ENCODE assay signal across 15 cellular contexts in the genomic region with DNA sequence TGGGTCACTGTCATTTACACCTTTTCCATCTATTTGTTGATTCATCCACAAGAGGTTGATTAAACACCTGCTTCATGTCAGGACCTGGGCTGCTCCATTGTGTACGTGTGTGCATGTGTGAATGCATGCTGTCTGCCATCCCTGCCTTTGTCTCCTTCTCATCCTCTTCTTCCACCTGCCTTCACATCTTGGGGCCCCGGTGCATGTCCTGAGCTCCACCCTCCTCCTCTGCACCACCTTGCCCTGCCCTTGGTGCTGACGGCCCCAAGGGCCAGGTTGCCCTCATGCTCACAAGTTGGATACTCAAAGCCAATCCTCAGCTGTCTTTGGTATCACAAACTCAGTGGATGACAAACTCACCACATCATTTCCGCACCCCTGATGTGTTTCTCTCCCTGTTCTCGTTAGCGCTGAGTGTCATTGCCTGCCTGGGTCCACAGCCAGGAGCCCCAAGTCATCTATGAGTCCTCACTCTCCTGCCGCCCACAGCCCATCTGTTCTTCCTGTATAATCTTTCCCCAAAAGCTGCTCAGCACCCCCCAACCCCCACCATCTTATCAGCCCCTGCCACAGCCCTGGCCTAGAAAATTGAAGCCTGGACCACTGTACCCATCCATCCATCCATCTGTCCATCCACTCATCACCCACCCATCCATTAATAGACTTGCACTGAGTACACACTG.
"Had no signal": no experiment of that assay in that cellular context is flagged by ENCODE, and none has a peak within 500 bp of the region (broad histone marks: within the 10 kb centered on the region; RNA-seq: fewer than 3 reads in every experiment).

No MANE protein-coding gene starts in this region.

- H3K36me3 ChIP-seq: prostate gland, tibial nerve had no signal

- DNase-seq: activated CD4-positive, alpha-beta T cell treated with anti-CD3 and anti-CD28 coated beads, Interleukin-2, amount 10 ng/mL, durations not matched to agents 7 days and 5 days; activated CD8-positive, alpha-beta memory T cell treated with anti-CD3 and anti-CD28 coated beads for 24 hours; activated naive CD4-positive, alpha-beta T cell treated with Interleukin-2 at 50 U/mL for 16 hours; foreskin melanocyte; mesendoderm; nucleus accumbens; right cardiac atrium; stimulated activated CD4-positive, alpha-beta T cell treated with anti-CD3 and anti-CD28 coated beads, Interleukin-15, amount 100 ng/mL, for 24 hours; stimulated activated CD4-positive, alpha-beta T cell treated with anti-CD3 and anti-CD28 coated beads, Interleukin-4, amount 100 ng/mL, for 24 hours; stimulated activated naive CD4-positive, alpha-beta T cell had no signal

- H3K4me1 ChIP-seq: prostate gland, tibial nerve had no signal

- H3K27ac ChIP-seq: epithelial cell of prostate, prostate gland, skin epidermis, tibial nerve had no signal

- H3K4me3 ChIP-seq: prostate gland, skin epidermis, tibial nerve had no signal

- H3K9me3 ChIP-seq: prostate gland had no signal

- ATAC-seq: natural killer cell treated with Interleukin-12 subunit alpha and Interleukin-12 subunit beta and Interleukin-15 and Interleukin-18, amount 100 ng/mL, for 72 hours; right cardiac atrium had no signal
